10 cellular contexts compared by ENCODE assay signal in the genomic region with DNA sequence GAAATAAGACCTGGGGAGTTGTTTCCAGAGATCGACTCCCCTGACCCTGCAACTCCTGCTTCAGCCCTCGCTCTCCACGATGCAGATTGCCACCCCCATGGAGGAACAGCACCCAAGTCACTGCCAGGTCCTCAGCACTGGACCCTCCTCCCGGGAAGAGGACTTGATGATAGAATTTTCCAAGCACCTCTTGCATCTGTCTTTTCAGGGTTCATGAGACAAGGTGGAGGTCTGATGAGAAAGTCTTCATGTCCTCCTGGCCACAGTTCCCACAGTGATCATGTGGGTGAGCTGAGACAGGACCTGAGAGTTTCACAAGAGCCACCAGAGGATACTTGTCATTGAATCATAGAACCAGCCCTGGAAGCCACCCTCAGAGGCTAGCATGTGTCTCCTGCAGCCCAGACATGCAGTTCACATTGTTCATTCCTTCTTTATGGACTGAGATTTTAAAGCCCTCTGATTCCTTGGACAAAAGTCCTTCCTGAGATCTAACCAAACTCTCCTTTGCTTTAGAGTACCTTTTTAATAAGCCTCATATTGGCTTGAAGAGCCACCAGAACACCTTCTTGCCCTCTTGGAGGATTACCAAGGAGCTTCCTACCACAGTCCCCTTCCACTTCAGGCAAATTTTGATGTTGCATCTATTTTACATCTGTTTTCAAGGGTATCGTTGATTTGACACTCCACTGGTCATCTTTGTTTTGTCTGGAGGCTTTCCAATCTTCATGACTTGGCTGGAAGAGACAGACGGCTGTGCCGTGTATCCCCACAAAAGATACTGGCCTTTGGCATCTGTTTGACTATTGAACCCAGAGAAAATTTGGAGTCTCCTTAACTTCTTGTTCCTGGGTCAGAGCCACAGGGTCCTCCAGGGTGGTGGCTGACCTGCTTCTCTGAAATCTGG.
DNase-seq lines count a peak whose midpoint lies in the region; ATAC-seq and TF ChIP-seq lines count a peak whose summit lies in the region.
"Had no signal": no experiment of that assay in that cellular context is flagged by ENCODE, and none has a peak within 500 bp of the region (broad histone marks: within the 10 kb centered on the region; RNA-seq: fewer than 3 reads in every experiment).

No MANE protein-coding gene starts in this region.

- no peaks in the 10 kb centered on the region for H3K27me3 ChIP-seq in heart left ventricle

- peak overlapping the region in 9 of 12 donors; percentile 13 to 57 (median 25) for H3K27ac ChIP-seq in heart left ventricle

- WGBS in heart left ventricle, 4 donors, result 56 to 72% (median 65%) methylated on average over 7 of the region's 7 CpGs

- no peak overlapping the region for H3K4me3 ChIP-seq in heart left ventricle

- TF ChIP-seq POLR2A in GM18505 (IDR thresholded peaks at IDR 0.05; ENCODE audit: borderline replicate concordance, extremely low read depth, insufficient read depth, insufficient read length) (peak; percentile 18), heart left ventricle (IDR thresholded peaks at IDR 0.05) (no peak)

- no peaks in the 10 kb centered on the region for H3K9me3 ChIP-seq in heart left ventricle

- DNase-seq in heart left ventricle, result no peak
- DNase-seq in NCI-H2196 (lab: John Stamatoyannopoulos, UW; ENCODE audit: unreplicated experiment), result no peak
- DNase-seq in NCI-H748 treated with DMSO at 0.1 percent for 48 hours (lab: John Stamatoyannopoulos, UW), result no peak
- no peak for DNase-seq in COLO829 (ENCODE audit: low spot score)
- no peak for DNase-seq in D341Med (ENCODE audit: low spot score)
- DNase-seq: Kasumi-1, small intestine had no signal

- intact Hi-C loops in heart left ventricle (cut with DNase I), result loop anchor here in 1 of 10 donors (5.0 kb wide), 1 partner anchor 58 kb away; no protein-coding TSS in a partner anchor

- no peak for TF ChIP-seq CTCF in heart left ventricle (IDR thresholded peaks at IDR 0.05)

- peaks cover 7 to 57% (median 30%) of the 10 kb centered on the region in 12 donors for H3K4me1 ChIP-seq in heart left ventricle

- peaks cover 0 to 8% (median under 1%) of the 10 kb centered on the region in 9 donors for H3K36me3 ChIP-seq in heart left ventricle

- ATAC-seq in GM18505 (IDR thresholded peaks at IDR 0.05; ENCODE audit: unreplicated experiment) (peak; percentile 71), GM21390 (IDR thresholded peaks at IDR 0.05; ENCODE audit: unreplicated experiment) (peak; percentile 75), HG03342 (IDR thresholded peaks at IDR 0.05; ENCODE audit: unreplicated experiment) (peak; percentile 79), heart left ventricle (no peak)

Comparison
In these comparisons a context has a peak if more than half of its experiments do, and no peak if none do; other contexts are left out.
1. ATAC-seq: peak in GM18505 (single experiment), GM21390 (single experiment) and HG03342 (single experiment); none in heart left ventricle (0 of 4).